ENCODE assay signal across 1 cellular context in the genomic region with DNA sequence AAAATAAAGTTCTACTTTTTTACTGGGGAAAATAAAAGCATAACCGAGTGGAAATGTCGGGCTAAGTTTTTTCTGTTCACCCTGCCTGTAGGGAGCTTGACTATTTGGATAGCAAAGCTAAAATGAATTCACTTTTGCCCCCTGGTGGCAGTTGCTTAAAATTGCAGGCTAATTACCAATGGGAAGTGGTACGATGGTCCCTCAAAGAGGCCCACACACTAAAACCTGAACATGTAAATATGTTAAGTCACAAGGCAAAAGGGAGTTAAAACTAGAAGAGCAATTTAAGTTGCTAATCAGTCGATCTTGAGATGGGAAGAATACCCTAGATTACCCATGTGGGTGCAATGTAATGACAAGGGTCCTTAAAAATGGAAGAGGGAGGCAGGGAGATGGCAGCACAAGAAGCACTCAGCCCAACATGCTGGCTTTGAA.
TF ChIP-seq lines count a peak whose summit lies in the region.

No MANE protein-coding gene starts in this region.

TF ChIP-seq in HepG2, 621 proteins besides CTCF, POLR2A, EP300 and RAD21 (continued from another document):
- TF ChIP-seq, protein P1, sequence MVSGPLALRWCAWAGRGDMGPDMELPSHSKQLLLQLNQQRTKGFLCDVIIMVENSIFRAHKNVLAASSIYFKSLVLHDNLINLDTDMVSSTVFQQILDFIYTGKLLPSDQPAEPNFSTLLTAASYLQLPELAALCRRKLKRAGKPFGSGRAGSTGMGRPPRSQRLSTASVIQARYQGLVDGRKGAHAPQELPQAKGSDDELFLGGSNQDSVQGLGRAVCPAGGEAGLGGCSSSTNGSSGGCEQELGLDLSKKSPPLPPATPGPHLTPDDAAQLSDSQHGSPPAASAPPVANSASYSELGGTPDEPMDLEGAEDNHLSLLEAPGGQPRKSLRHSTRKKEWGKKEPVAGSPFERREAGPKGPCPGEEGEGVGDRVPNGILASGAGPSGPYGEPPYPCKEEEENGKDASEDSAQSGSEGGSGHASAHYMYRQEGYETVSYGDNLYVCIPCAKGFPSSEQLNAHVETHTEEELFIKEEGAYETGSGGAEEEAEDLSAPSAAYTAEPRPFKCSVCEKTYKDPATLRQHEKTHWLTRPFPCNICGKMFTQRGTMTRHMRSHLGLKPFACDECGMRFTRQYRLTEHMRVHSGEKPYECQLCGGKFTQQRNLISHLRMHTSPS (CRISPR knock-in tag; IDR thresholded peaks at IDR 0.05; ENCODE audit: low read depth): no peak
- TF ChIP-seq ZNF570 (CRISPR knock-in tag; IDR thresholded peaks at IDR 0.05; ENCODE audit: borderline replicate concordance): 0 out of 2 replicates have a peak, but pooled peaks have one; percentile 9
- TF ChIP-seq GATAD1 (CRISPR knock-in tag; IDR thresholded peaks at IDR 0.05): no peak; the same call in 1 of the 2 replicates
- TF ChIP-seq SPEN (CRISPR knock-in tag; IDR thresholded peaks at IDR 0.05; ENCODE audit: low read depth): 0 out of 2 replicates have a peak, but pooled peaks have one; percentile 46
- TF ChIP-seq ATF1 (CRISPR knock-in tag; IDR thresholded peaks at IDR 0.05): no peak
- TF ChIP-seq AKAP8 (CRISPR knock-in tag; IDR thresholded peaks at IDR 0.05): 0 out of 2 replicates have a peak, but pooled peaks have one; percentile 57
- no peak for TF ChIP-seq DMAP1 (CRISPR knock-in tag; IDR thresholded peaks at IDR 0.05)
